In the genomic region with DNA sequence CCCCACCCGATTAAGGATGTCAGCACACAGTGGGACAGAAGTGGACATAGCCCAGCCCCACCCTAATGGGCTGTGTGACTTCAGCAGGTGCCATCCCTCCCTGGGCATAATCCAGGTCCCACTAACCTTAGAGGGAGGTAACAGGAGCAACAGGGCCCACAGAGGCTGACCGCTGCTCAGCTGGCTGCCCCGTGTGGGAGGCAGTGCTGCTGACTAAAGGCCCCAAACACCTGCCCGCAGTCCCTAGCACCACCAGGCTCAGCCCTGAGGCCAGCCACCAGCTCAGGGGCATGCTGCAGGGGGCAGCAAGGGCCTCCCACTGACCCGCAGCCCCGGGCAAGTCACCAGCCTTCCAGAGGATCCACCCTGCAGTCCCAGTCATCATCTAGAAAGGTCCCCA, we compare ENCODE assay signal across 1 cellular context.
TF ChIP-seq lines count a peak whose summit lies in the region.

No MANE protein-coding gene starts in this region.

TF ChIP-seq in A549, 52 proteins besides CTCF, POLR2A, EP300 and RAD21 (continued from another document):
- TF ChIP-seq, protein P1, sequence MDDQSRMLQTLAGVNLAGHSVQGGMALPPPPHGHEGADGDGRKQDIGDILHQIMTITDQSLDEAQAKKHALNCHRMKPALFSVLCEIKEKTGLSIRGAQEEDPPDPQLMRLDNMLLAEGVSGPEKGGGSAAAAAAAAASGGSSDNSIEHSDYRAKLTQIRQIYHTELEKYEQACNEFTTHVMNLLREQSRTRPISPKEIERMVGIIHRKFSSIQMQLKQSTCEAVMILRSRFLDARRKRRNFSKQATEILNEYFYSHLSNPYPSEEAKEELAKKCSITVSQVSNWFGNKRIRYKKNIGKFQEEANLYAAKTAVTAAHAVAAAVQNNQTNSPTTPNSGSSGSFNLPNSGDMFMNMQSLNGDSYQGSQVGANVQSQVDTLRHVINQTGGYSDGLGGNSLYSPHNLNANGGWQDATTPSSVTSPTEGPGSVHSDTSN (IDR thresholded peaks at IDR 0.05): no peak
- TF ChIP-seq MAX (IDR thresholded peaks at IDR 0.05) (no peak), RARB (CRISPR knock-in tag; IDR thresholded peaks at IDR 0.05) (no peak), FOXS1 (CRISPR knock-in tag; IDR thresholded peaks at IDR 0.05) (no peak), ZC3H11A (IDR thresholded peaks at IDR 0.05) (no peak), CHD4 (IDR thresholded peaks at IDR 0.05; ENCODE audit: borderline replicate concordance) (no peak), NPAS2 (CRISPR knock-in tag; IDR thresholded peaks at IDR 0.05; ENCODE audit: borderline replicate concordance) (no peak), FOSB (CRISPR knock-in tag; IDR thresholded peaks at IDR 0.05) (no peak), HOXB5 (CRISPR knock-in tag; IDR thresholded peaks at IDR 0.05) (no peak), NFE2L2 (conservative IDR thresholded peaks at IDR 0.05; ENCODE audit: low read length) (no peak), HOXA7 (CRISPR knock-in tag; IDR thresholded peaks at IDR 0.05) (no peak), POLR2AphosphoS2 (conservative IDR thresholded peaks at IDR 0.05; ENCODE audit: low read length) (no peak), KDM5A (IDR thresholded peaks at IDR 0.05) (no peak), ZSCAN20 (CRISPR knock-in tag; IDR thresholded peaks at IDR 0.05) (no peak), TFCP2L1 (CRISPR knock-in tag; IDR thresholded peaks at IDR 0.05) (no peak), BHLHE40 (IDR thresholded peaks at IDR 0.05; ENCODE audit: low read depth, low read length) (no peak), ZNF302 (CRISPR knock-in tag; IDR thresholded peaks at IDR 0.05) (no peak)
- TF ChIP-seq, protein P2, sequence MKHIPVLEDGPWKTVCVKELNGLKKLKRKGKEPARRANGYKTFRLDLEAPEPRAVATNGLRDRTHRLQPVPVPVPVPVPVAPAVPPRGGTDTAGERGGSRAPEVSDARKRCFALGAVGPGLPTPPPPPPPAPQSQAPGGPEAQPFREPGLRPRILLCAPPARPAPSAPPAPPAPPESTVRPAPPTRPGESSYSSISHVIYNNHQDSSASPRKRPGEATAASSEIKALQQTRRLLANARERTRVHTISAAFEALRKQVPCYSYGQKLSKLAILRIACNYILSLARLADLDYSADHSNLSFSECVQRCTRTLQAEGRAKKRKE (CRISPR knock-in tag; IDR thresholded peaks at IDR 0.05; ENCODE audit: low read depth): no peak
